Comparison of ENCODE assay signal across 20 cellular contexts in genomic region chr5:84378961-84379360, GRCh38. TPM values are rescaled to one million over a fixed set of nuclear protein-coding genes. Genes with fewer than 3 reads are reported as not detected.
DNase-seq lines count a peak whose midpoint lies in the region; ATAC-seq and TF ChIP-seq lines count a peak whose summit lies in the region.
"Had no signal": no experiment of that assay in that cellular context is flagged by ENCODE, and none has a peak within 500 bp of the region (broad histone marks: within the 10 kb centered on the region; RNA-seq: fewer than 3 reads in every experiment).

No MANE protein-coding gene starts in this region.

- H3K27me3 ChIP-seq in tibial artery: no peaks in the 10 kb centered on the region

- H3K4me1 ChIP-seq in tibial artery: peaks cover 0 to 72% (median 22%) of the 10 kb centered on the region in 4 donors
- H3K4me1 ChIP-seq in mucosa of descending colon (ENCODE audit: low read depth): peaks cover 10% of the 10 kb centered on the region

- H3K9me3 ChIP-seq in tibial artery (no peaks in the 10 kb centered on the region), mucosa of descending colon (no peaks in the 10 kb centered on the region)
- H3K9me3 ChIP-seq: neutrophil had no signal

- no peak for TF ChIP-seq CTCF in HFFc6 (IDR thresholded peaks at IDR 0.05)
- TF ChIP-seq CTCF in tibial artery (IDR thresholded peaks at IDR 0.05): no peak
- TF ChIP-seq CTCF in mucosa of descending colon (IDR thresholded peaks at IDR 0.05): no peak

- peaks cover 3% of the 10 kb centered on the region; the same call in 1 of the 2 replicates for H3K27me3 Mint-ChIP-seq in HFFc6 (ENCODE audit: insufficient read depth)

- peak overlapping the region; percentile 73; the same call in 1 of the 2 replicates for H3K4me3 Mint-ChIP-seq in HFFc6
- H3K4me3 Mint-ChIP-seq: B cell had no signal

- H3K4me1 Mint-ChIP-seq in HFFc6 (ENCODE audit: low read depth): peaks cover 13% of the 10 kb centered on the region; the same call in 1 of the 2 replicates
- H3K4me1 Mint-ChIP-seq: B cell had no signal

- no peaks in the 10 kb centered on the region; the same call in 1 of the 2 replicates for H3K9me3 Mint-ChIP-seq in HFFc6

- intact Hi-C loops in tibial artery (cut with DNase I; ENCODE audit: low total_unique reads) (no loop called here), mucosa of descending colon (cut with DNase I, micrococcal nuclease) (no loop called here)

- H3K36me3 ChIP-seq in tibial artery (no peaks in the 10 kb centered on the region), mucosa of descending colon (ENCODE audit: low read depth) (no peaks in the 10 kb centered on the region)
- H3K36me3 ChIP-seq: neutrophil had no signal

- peak overlapping the region; percentile 95 to 98 for H3K27ac ChIP-seq in tibial artery
- H3K27ac ChIP-seq: hepatocyte, neutrophil had no signal

- DNase-seq in HFFc6 (no peak), astrocyte of the hippocampus (ENCODE audit: low read depth, low spot score) (peak; percentile 85), hepatic stellate cell (ENCODE audit: low spot score) (peak; percentile 12), tibial artery (no peak), mucosa of descending colon (no peak)
- no peak for DNase-seq in stimulated activated CD4-positive, alpha-beta T cell treated with anti-CD3 and anti-CD28 coated beads, Interleukin-4, amount 100 ng/mL, for 4 hours
- DNase-seq: activated CD4-positive, alpha-beta T cell treated with anti-CD3 and anti-CD28 coated beads for 1 hour; activated effector memory CD4-positive, alpha-beta T cell treated with Interleukin-2 at 50 U/mL for 16 hours; anterior cingulate cortex; GF-D8; MM.1S; NCI-H1694 treated with DMSO at 0.1 percent for 48 hours; NCI-H446 treated with DMSO at 0.1 percent for 48 hours; right cardiac atrium; SHP77 had no signal

- H3K4me3 ChIP-seq in tibial artery (peak overlapping the region in 1 of 2 donors; percentile 1), mucosa of descending colon (no peak overlapping the region)
- H3K4me3 ChIP-seq: hepatocyte had no signal

- peak overlapping the region; percentile 55; the same call in 1 of the 2 replicates for H3K27ac Mint-ChIP-seq in HFFc6
- H3K27ac Mint-ChIP-seq: B cell had no signal

- ATAC-seq in mucosa of descending colon: no peak
- ATAC-seq in GM19035 (IDR thresholded peaks at IDR 0.05; ENCODE audit: unreplicated experiment): no peak
- ATAC-seq: HepG2, right cardiac atrium had no signal

- no peaks in the 10 kb centered on the region; the same call in 1 of the 2 replicates for H3K36me3 Mint-ChIP-seq in HFFc6 (ENCODE audit: low read depth)

RNA-seq across cellular contexts. Expression of gene EDIL3, which starts 5.7 kb away (rescaled TPM):
- total RNA-seq in HFFc6 (2021; fragmentation: NEBNext Ultra II Directional; extraction: Animal tissue kit (Norgen Biotek cat#: 25700)): 10 to 100 TPM in 4 of 6 experiments, 1 to 10 TPM in 2; 3.0 to 52.7 (median 47.5) TPM
- 10 to 100 TPM; 29.7 to 39.8 (median 39.6) TPM for total RNA-seq in mucosa of descending colon
- total RNA-seq: B cell, HepG2 had no signal

Comparison
In these comparisons a context has a peak if more than half of its experiments do, and no peak if none do; other contexts are left out.
1. DNase-seq: peak in astrocyte of the hippocampus (single experiment) and hepatic stellate cell (single experiment); none in HFFc6 (single experiment), tibial artery (0 of 2), stimulated activated CD4-positive, alpha-beta T cell treated with anti-CD3 and anti-CD28 coated beads, Interleukin-4, amount 100 ng/mL, for 4 hours (0 of 2) and mucosa of descending colon (0 of 3).